In the genomic region with DNA sequence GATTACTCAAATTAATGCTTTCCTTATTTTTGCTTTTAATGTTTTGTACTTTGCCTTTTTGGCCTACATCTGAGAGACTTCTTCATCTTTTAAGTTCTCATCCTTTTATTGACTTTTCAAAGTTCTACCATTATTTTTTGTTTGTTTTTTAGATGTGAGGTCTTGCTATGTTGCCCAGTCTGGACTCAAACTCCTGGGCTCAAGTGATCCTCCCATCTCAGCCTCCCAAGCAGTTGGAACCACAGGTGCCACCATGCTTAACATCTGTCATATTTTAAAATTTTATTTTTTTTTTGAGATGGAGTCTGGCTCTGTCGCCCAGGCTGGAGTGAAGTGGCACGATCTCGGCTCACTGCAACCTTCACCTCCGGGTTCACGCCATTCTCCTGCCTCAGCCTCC, we compare ENCODE assay signal across 1 cellular context.
TF ChIP-seq lines count a peak whose summit lies in the region.

No MANE protein-coding gene starts in this region.

TF ChIP-seq in HepG2, 621 proteins besides CTCF, POLR2A, EP300 and RAD21 (continued from another document):
- TF ChIP-seq, protein P1, sequence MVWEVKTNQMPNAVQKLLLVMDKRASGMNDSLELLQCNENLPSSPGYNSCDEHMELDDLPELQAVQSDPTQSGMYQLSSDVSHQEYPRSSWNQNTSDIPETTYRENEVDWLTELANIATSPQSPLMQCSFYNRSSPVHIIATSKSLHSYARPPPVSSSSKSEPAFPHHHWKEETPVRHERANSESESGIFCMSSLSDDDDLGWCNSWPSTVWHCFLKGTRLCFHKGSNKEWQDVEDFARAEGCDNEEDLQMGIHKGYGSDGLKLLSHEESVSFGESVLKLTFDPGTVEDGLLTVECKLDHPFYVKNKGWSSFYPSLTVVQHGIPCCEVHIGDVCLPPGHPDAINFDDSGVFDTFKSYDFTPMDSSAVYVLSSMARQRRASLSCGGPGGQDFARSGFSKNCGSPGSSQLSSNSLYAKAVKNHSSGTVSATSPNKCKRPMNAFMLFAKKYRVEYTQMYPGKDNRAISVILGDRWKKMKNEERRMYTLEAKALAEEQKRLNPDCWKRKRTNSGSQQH (CRISPR knock-in tag; IDR thresholded peaks at IDR 0.05; ENCODE audit: low read depth): no peak
